In the genomic region with DNA sequence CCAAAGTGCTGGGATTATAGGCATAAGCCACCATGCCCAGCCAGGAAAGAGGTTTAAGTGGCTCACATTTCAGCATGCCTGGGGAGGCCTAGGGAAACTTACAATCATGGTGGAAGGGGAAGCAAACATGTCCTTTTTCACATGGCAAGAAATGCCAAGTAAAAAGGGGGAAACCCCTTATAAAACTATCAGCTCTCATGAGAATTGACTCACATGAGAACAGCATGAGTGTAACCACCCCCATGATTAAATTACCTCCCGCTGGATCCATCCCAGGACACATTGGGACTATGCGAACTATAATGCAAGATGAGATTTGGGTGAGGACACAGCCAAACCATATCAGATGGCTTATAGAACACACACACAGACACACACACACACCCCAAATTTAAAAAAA, we compare ENCODE assay signal across 27 cellular contexts.
"Had no signal": no experiment of that assay in that cellular context is flagged by ENCODE, and none has a peak within 500 bp of the region (broad histone marks: within the 10 kb centered on the region; RNA-seq: fewer than 3 reads in every experiment).

No MANE protein-coding gene starts in this region.

- H3K27me3 Mint-ChIP-seq: stimulated activated memory B cell treated with anti-CD40 and anti-IgM and Interleukin-4, amounts not matched to agents 10 μg/mL and 1 μg/mL and 100 μg/mL, for 72 hours had no signal

- H3K27ac Mint-ChIP-seq: naive B cell; naive thymus-derived CD8-positive, alpha-beta T cell; natural killer cell treated with Interleukin-12 subunit alpha and Interleukin-12 subunit beta and Interleukin-15 and Interleukin-18, amount 100 ng/mL, for 72 hours; nephron progenitor cell; progenitor cell of endocrine pancreas; stimulated activated memory B cell treated with anti-CD40 and anti-IgM and Interleukin-4, amounts not matched to agents 10 μg/mL and 1 μg/mL and 100 μg/mL, for 72 hours; stimulated activated naive CD8-positive, alpha-beta T cell treated with anti-CD3 and anti-CD28 coated beads, Interleukin-15, Interleukin-2, amounts not matched to agents 100 ng/mL and 50 ng/mL, for 24 hours had no signal

- H3K4me3 Mint-ChIP-seq: naive B cell; naive thymus-derived CD8-positive, alpha-beta T cell; natural killer cell treated with Interleukin-12 subunit alpha and Interleukin-12 subunit beta and Interleukin-15 and Interleukin-18, amount 100 ng/mL, for 72 hours; nephron progenitor cell; neural crest cell; stimulated activated memory B cell treated with anti-CD40 and anti-IgM and Interleukin-4, amounts not matched to agents 10 μg/mL and 1 μg/mL and 100 μg/mL, for 72 hours; stimulated activated naive CD8-positive, alpha-beta T cell treated with anti-CD3 and anti-CD28 coated beads, Interleukin-15, Interleukin-2, amounts not matched to agents 100 ng/mL and 50 ng/mL, for 24 hours had no signal

- H3K4me1 Mint-ChIP-seq: naive thymus-derived CD8-positive, alpha-beta T cell; nephron progenitor cell; neural crest cell had no signal

- H3K27ac ChIP-seq: neutrophil, pancreas, psoas muscle, right lobe of liver, sigmoid colon, stomach, thoracic aorta, thyroid gland, tibial nerve, upper lobe of left lung had no signal

- H3K9me3 Mint-ChIP-seq: natural killer cell treated with Interleukin-12 subunit alpha and Interleukin-12 subunit beta and Interleukin-15 and Interleukin-18, amount 100 ng/mL, for 72 hours; stimulated activated naive CD8-positive, alpha-beta T cell treated with anti-CD3 and anti-CD28 coated beads, Interleukin-15, Interleukin-2, amounts not matched to agents 100 ng/mL and 50 ng/mL, for 24 hours had no signal

- H3K4me3 ChIP-seq: pancreas, psoas muscle, right lobe of liver, sigmoid colon, stomach, thoracic aorta, thyroid gland, tibial nerve, upper lobe of left lung had no signal

- H3K4me1 ChIP-seq: pancreas, psoas muscle, right lobe of liver, sigmoid colon, stomach, thyroid gland, tibial nerve, upper lobe of left lung had no signal

- DNase-seq: naive B cell; naive thymus-derived CD8-positive, alpha-beta T cell; nephron progenitor cell; nucleus accumbens; pancreas; psoas muscle; right cardiac atrium; right lobe of liver; sigmoid colon; small intestine; stimulated activated CD4-positive, alpha-beta T cell treated with anti-CD3 and anti-CD28 coated beads, Interleukin-15, amount 100 ng/mL, for 24 hours; stimulated activated CD4-positive, alpha-beta T cell treated with anti-CD3 and anti-CD28 coated beads, Interleukin-2, amount 100 ng/mL, for 24 hours; stimulated activated CD4-positive, alpha-beta T cell treated with anti-CD3 and anti-CD28 coated beads, Interleukin-2, amount 100 ng/mL, for 48 hours; stimulated activated CD4-positive, alpha-beta T cell treated with anti-CD3 and anti-CD28 coated beads, Interleukin-4, amount 100 ng/mL, for 24 hours; stimulated activated CD8-positive, alpha-beta memory T cell treated with anti-CD3 and anti-CD28 coated beads, Interleukin-4, amount 100 ng/mL, for 48 hours; stimulated activated naive CD4-positive, alpha-beta T cell treated with Interleukin-2 at 50 U/mL for 16 hours; stomach; thyroid gland; upper lobe of left lung had no signal

- ATAC-seq: naive thymus-derived CD8-positive, alpha-beta T cell; natural killer cell treated with Interleukin-12 subunit alpha and Interleukin-12 subunit beta and Interleukin-15 and Interleukin-18, amount 100 ng/mL, for 72 hours; pancreas; psoas muscle; right cardiac atrium; right lobe of liver; stimulated activated memory B cell treated with anti-CD40 and anti-IgM and Interleukin-4, amounts not matched to agents 10 μg/mL and 1 μg/mL and 100 μg/mL, for 72 hours had no signal

- H3K27me3 ChIP-seq: pancreas, right lobe of liver, sigmoid colon, stomach, thyroid gland, tibial nerve, upper lobe of left lung had no signal

- H3K9me3 ChIP-seq: neutrophil, pancreas, right lobe of liver, sigmoid colon, stomach, thoracic aorta, thyroid gland, upper lobe of left lung had no signal
